18 cellular contexts compared by ENCODE assay signal in genomic region chr17:38786372-38786771, GRCh38. TPM values are rescaled to one million over a fixed set of nuclear protein-coding genes. Genes with fewer than 3 reads are reported as not detected.
DNase-seq lines count a peak whose midpoint lies in the region; ATAC-seq lines count a peak whose summit lies in the region.
"Had no signal": no experiment of that assay in that cellular context is flagged by ENCODE, and none has a peak within 500 bp of the region (broad histone marks: within the 10 kb centered on the region; RNA-seq: fewer than 3 reads in every experiment).

No MANE protein-coding gene starts in this region.

- H3K4me1 Mint-ChIP-seq in activated naive CD8-positive, alpha-beta T cell treated with anti-CD3 and anti-CD28 coated beads, Interleukin-2, amount 50 U/mL, for 24 hours, result peaks cover 2% of the 10 kb centered on the region

- no CpG with 5 or more reads among the region's 6 CpGs for WGBS in mesendoderm (ENCODE audit: extremely low coverage, insufficient coverage, low lambda C conversion rate)

- no peak overlapping the region for H3K9ac ChIP-seq in mesendoderm (ENCODE audit: low read length)
- H3K9ac ChIP-seq: KMS-11 had no signal

- no peak overlapping the region for H2AK5ac ChIP-seq in mesendoderm (ENCODE audit: low read length)

- no peak overlapping the region for H3K4me3 ChIP-seq in mesendoderm (ENCODE audit: low read length)
- H3K4me3 ChIP-seq: SJSA1 had no signal

- H3K23ac ChIP-seq in mesendoderm (ENCODE audit: low read length), result no peak overlapping the region

- peaks cover 9% of the 10 kb centered on the region for H3K36me3 Mint-ChIP-seq in activated naive CD8-positive, alpha-beta T cell treated with anti-CD3 and anti-CD28 coated beads, Interleukin-2, amount 50 U/mL, for 24 hours (ENCODE audit: low read depth)

- H4K8ac ChIP-seq in mesendoderm (ENCODE audit: low read depth, low read length), result no peak overlapping the region

- peaks cover 4% of the 10 kb centered on the region for H3K4me1 ChIP-seq in mesendoderm (ENCODE audit: control insufficient read depth, low read depth, low read length)
- H3K4me1 ChIP-seq: SJSA1 had no signal

- H3K9me3 Mint-ChIP-seq in activated naive CD8-positive, alpha-beta T cell treated with anti-CD3 and anti-CD28 coated beads, Interleukin-2, amount 50 U/mL, for 24 hours, result no peaks in the 10 kb centered on the region

- no peak for ATAC-seq in activated naive CD8-positive, alpha-beta T cell treated with anti-CD3 and anti-CD28 coated beads, Interleukin-2, amount 50 U/mL, for 24 hours
- ATAC-seq: HCT116, Right ventricle myocardium inferior had no signal

- no peak overlapping the region for H3K27ac Mint-ChIP-seq in activated naive CD8-positive, alpha-beta T cell treated with anti-CD3 and anti-CD28 coated beads, Interleukin-2, amount 50 U/mL, for 24 hours

- no peak overlapping the region for H4K5ac ChIP-seq in mesendoderm (ENCODE audit: low read length)

- peaks cover 18% of the 10 kb centered on the region for H3K36me3 ChIP-seq in mesendoderm (ENCODE audit: control insufficient read depth, insufficient read depth, low read length)

- DNase-seq in MV-4-11 (lab: John Stamatoyannopoulos, UW) (peak; percentile 33), epithelial cell of prostate (ENCODE audit: low read depth, low spot score) (no peak), myocyte (ENCODE audit: low read depth) (peak; percentile 18), mesendoderm (no peak)
- DNase-seq in activated naive CD8-positive, alpha-beta T cell treated with anti-CD3 and anti-CD28 coated beads, Interleukin-2, amount 50 U/mL, for 24 hours, result no peak
- DNase-seq: BE2C, DMS53, GDM1, IMR-90, NCI-H1694 treated with DMSO at 0.1 percent for 48 hours, NCI-H2081 treated with DMSO at 0.1 percent for 48 hours, NCI-H2171 treated with DMSO at 0.1 percent for 48 hours, NCI-H524 treated with DMSO at 0.1 percent for 48 hours, NCI-H82 had no signal

- H2BK5ac ChIP-seq in mesendoderm (ENCODE audit: low read length), result no peak overlapping the region

- peaks cover 11% of the 10 kb centered on the region for H3K79me1 ChIP-seq in mesendoderm (ENCODE audit: low read length)

- H3K79me2 ChIP-seq in mesendoderm (ENCODE audit: control insufficient read depth, insufficient read depth, low read length), result peaks cover 3% of the 10 kb centered on the region

- H3K4me2 ChIP-seq in mesendoderm (ENCODE audit: low read length), result no peak overlapping the region
- H3K4me2 ChIP-seq: KMS-11 had no signal

- H2BK15ac ChIP-seq in mesendoderm (replicated peaks; ENCODE audit: low read depth), result no peak overlapping the region

- H3K4ac ChIP-seq in mesendoderm (ENCODE audit: low read depth, low read length), result no peak overlapping the region

- H3K56ac ChIP-seq in mesendoderm (ENCODE audit: low read length), result no peak overlapping the region

- peak overlapping the region; percentile 21 for H3K27ac ChIP-seq in epithelial cell of prostate
- no peak overlapping the region for H3K27ac ChIP-seq in mesendoderm (ENCODE audit: low read depth, low read length)
- H3K27ac ChIP-seq: KMS-11, SJSA1 had no signal

- H3K4me3 Mint-ChIP-seq in activated naive CD8-positive, alpha-beta T cell treated with anti-CD3 and anti-CD28 coated beads, Interleukin-2, amount 50 U/mL, for 24 hours, result no peak overlapping the region

- H3K18ac ChIP-seq in mesendoderm (ENCODE audit: low read length), result no peak overlapping the region

- H3K27me3 ChIP-seq in mesendoderm (ENCODE audit: insufficient read depth, low read length, poor library complexity), result no peaks in the 10 kb centered on the region
- H3K27me3 ChIP-seq: BE2C, SJSA1 had no signal

- H2BK120ac ChIP-seq in mesendoderm (ENCODE audit: low read depth, low read length), result no peak overlapping the region

- no peaks in the 10 kb centered on the region for H3K27me3 Mint-ChIP-seq in activated naive CD8-positive, alpha-beta T cell treated with anti-CD3 and anti-CD28 coated beads, Interleukin-2, amount 50 U/mL, for 24 hours

RNA-seq across cellular contexts. Expression of gene PIP4K2B, which starts 13.0 kb away (rescaled TPM):
- total RNA-seq in myocyte, result 74.4 and 89.7 TPM in 2 replicates
- polyA plus RNA-seq in myocyte (2012), result 46.0 TPM
- 35.3 TPM for polyA plus RNA-seq in mesendoderm (2013, experiment 1 of 2)
- polyA plus RNA-seq in mesendoderm (2013, experiment 2 of 2), result 35.2 TPM

RNA-seq across cellular contexts. Expression of gene PSMB3, which starts 33.8 kb away (rescaled TPM):
- 165 and 179 TPM in 2 replicates for total RNA-seq in myocyte
- 229 TPM for polyA plus RNA-seq in myocyte (2012)
- polyA plus RNA-seq in mesendoderm (2013, experiment 1 of 2), result 307 TPM
- 321 TPM for polyA plus RNA-seq in mesendoderm (2013, experiment 2 of 2)

RNA-seq across cellular contexts. Expression of gene PCGF2, which starts 38.2 kb away (rescaled TPM):
- total RNA-seq in myocyte, result 2.0 and 2.3 TPM in 2 replicates
- 46.0 TPM for polyA plus RNA-seq in myocyte (2012)
- 56.1 TPM for polyA plus RNA-seq in mesendoderm (2013, experiment 1 of 2)
- polyA plus RNA-seq in mesendoderm (2013, experiment 2 of 2), result 55.8 TPM

RNA-seq across cellular contexts. Expression of gene CWC25, which starts 38.7 kb away (rescaled TPM):
- 10.8 and 11.3 TPM in 2 replicates for total RNA-seq in myocyte
- 12.9 TPM for polyA plus RNA-seq in myocyte (2012)
- polyA plus RNA-seq in mesendoderm (2013, experiment 1 of 2), result 13.8 TPM
- polyA plus RNA-seq in mesendoderm (2013, experiment 2 of 2), result 14.3 TPM

RNA-seq across cellular contexts. Expression of gene CISD3, which starts 56.2 kb away (rescaled TPM):
- total RNA-seq in myocyte, result 3.7 and 6.2 TPM in 2 replicates
- polyA plus RNA-seq in myocyte (2012), result 32.6 TPM
- polyA plus RNA-seq in mesendoderm (2013, experiment 1 of 2), result 7.5 TPM
- polyA plus RNA-seq in mesendoderm (2013, experiment 2 of 2), result 8.7 TPM

Comparison
In these comparisons a context has a peak if more than half of its experiments do, and no peak if none do; other contexts are left out.
1. DNase-seq: peak in MV-4-11 (single experiment) and myocyte (single experiment); none in epithelial cell of prostate (single experiment), activated naive CD8-positive, alpha-beta T cell treated with anti-CD3 and anti-CD28 coated beads, Interleukin-2, amount 50 U/mL, for 24 hours (single experiment) and mesendoderm (single experiment).